22 cellular contexts compared by ENCODE assay signal in the genomic region with DNA sequence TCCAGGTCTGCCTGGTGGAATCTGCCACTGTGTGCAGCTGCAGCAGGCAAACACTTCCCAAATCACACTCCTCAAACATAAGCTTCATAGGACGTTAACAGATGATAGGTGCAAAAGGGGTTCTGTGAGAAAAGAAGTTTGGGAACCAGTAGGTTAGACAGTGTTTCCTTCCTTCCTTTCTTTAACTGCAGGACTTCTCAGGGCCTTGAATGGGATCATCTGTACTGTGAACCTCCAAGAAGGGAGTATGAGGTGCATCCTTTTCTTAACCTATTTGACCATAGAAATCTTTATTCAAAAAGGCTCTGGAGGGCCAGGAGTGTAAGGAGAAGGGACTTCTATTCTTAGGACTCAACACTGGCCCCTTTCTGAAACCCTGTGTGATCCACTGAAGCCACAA. TPM values are rescaled to one million over a fixed set of nuclear protein-coding genes. Genes with fewer than 3 reads are reported as not detected.
DNase-seq lines count a peak whose midpoint lies in the region; ATAC-seq and TF ChIP-seq lines count a peak whose summit lies in the region.
"Had no signal": no experiment of that assay in that cellular context is flagged by ENCODE, and none has a peak within 500 bp of the region (broad histone marks: within the 10 kb centered on the region; RNA-seq: fewer than 3 reads in every experiment).

No MANE protein-coding gene starts in this region.

- DNase-seq in left ventricle myocardium inferior, result no peak
- no peak for DNase-seq in Right ventricle myocardium superior
- DNase-seq in right cardiac atrium, result peak in 1 of 3 donors; percentile 7
- DNase-seq in GM19238 (ENCODE audit: insufficient read length, low spot score), result no peak
- DNase-seq in BE2C, result no peak
- DNase-seq: DMS79 treated with DMSO at 0.1 percent for 48 hours, GF-D8, GM23248, KG1, MG63, NCI-H1105 treated with DMSO at 0.1 percent for 48 hours, NCI-H146, NCI-H1930, NCI-H2107, NCI-H524, NCI-H748 treated with DMSO at 0.1 percent for 48 hours, SJCRH30 had no signal

- H3K9me3 ChIP-seq in left ventricle myocardium inferior (replicated peaks) (no peaks in the 10 kb centered on the region), right cardiac atrium (ENCODE audit: control insufficient read depth, low read length) (no peaks in the 10 kb centered on the region), BE2C (no peaks in the 10 kb centered on the region)
- H3K9me3 ChIP-seq: MG63, SJCRH30 had no signal

- WGBS in right cardiac atrium, result 22% methylated on average over 1 of the region's 1 CpG

- intact Hi-C loops in left ventricle myocardium inferior (cut with micrococcal nuclease) (no loop called here), Right ventricle myocardium superior (cut with DNase I) (no loop called here), right cardiac atrium (cut with DNase I) (loop anchor here in 1 of 4 donors (5.0 kb wide), 1 partner anchor 35 kb away; no protein-coding TSS in a partner anchor)

- H3K36me3 ChIP-seq in left ventricle myocardium inferior, result no peaks in the 10 kb centered on the region
- H3K36me3 ChIP-seq in BE2C, result no peaks in the 10 kb centered on the region
- H3K36me3 ChIP-seq: MG63, SJCRH30 had no signal

- ATAC-seq in Right ventricle myocardium superior (ENCODE audit: poor library complexity), result no peak
- no peak for ATAC-seq in right cardiac atrium
- no peak for ATAC-seq in GM19035 (IDR thresholded peaks at IDR 0.05; ENCODE audit: unreplicated experiment)
- ATAC-seq: SK-N-SH treated with all-trans-retinoic acid at 6 μM for 48 hours had no signal

- H3K4me3 ChIP-seq in left ventricle myocardium inferior, result no peak overlapping the region
- H3K4me3 ChIP-seq in right cardiac atrium (ENCODE audit: low read length), result no peak overlapping the region
- no peak overlapping the region for H3K4me3 ChIP-seq in BE2C (ENCODE audit: low read depth, low read length)
- H3K4me3 ChIP-seq: GM23248, MG63, SJCRH30 had no signal

- H3K4me1 ChIP-seq in left ventricle myocardium inferior (peaks cover 84% of the 10 kb centered on the region), right cardiac atrium (ENCODE audit: control insufficient read depth, insufficient read depth, low read length) (peaks cover 26% of the 10 kb centered on the region), BE2C (no peaks in the 10 kb centered on the region)
- H3K4me1 ChIP-seq: SJCRH30 had no signal

- H3K27ac ChIP-seq in left ventricle myocardium inferior (replicated peaks) (peak overlapping the region; percentile 84), VCaP (peak overlapping the region; percentile 58), right cardiac atrium (ENCODE audit: low read length) (peak overlapping the region; percentile 87)
- H3K27ac ChIP-seq: GM23248, SJCRH30 had no signal

- H3K27me3 ChIP-seq in left ventricle myocardium inferior (ENCODE audit: low read depth) (peaks cover 5% of the 10 kb centered on the region), right cardiac atrium (ENCODE audit: control insufficient read depth, insufficient read depth) (no peaks in the 10 kb centered on the region), BE2C (no peaks in the 10 kb centered on the region)
- H3K27me3 ChIP-seq: MG63 had no signal

- TF ChIP-seq CTCF in left ventricle myocardium inferior (IDR thresholded peaks at IDR 0.05; ENCODE audit: borderline replicate concordance), result no peak
- no peak for TF ChIP-seq CTCF in VCaP (conservative IDR thresholded peaks at IDR 0.05)
- no peak for TF ChIP-seq CTCF in BE2C (IDR thresholded peaks at IDR 0.05; ENCODE audit: low read depth, low read length)

RNA-seq across cellular contexts. Expression of gene CAMK2B, which starts 33.0 kb away (rescaled TPM):
- total RNA-seq in left ventricle myocardium inferior (98.0 TPM), Right ventricle myocardium superior (87.2 TPM), right cardiac atrium (100 to 1,000 TPM in 2 of 4 donors, 10 to 100 TPM in 2; 79.7 to 134 (median 106) TPM)
- 105 TPM for polyA plus RNA-seq in right cardiac atrium
- polyA plus RNA-seq in BE2C (2012; ENCODE audit: insufficient read depth, insufficient read length, low read depth), result 0.71 TPM
- polyA plus RNA-seq: CD14-positive monocyte; CD8-positive, alpha-beta memory T cell had no signal
